In genomic region chr3:145649368-145649887, GRCh38 we compare ENCODE assay signal across 30 cellular contexts.
"Had no signal": no experiment of that assay in that cellular context is flagged by ENCODE, and none has a peak within 500 bp of the region (broad histone marks: within the 10 kb centered on the region; RNA-seq: fewer than 3 reads in every experiment).

No MANE protein-coding gene starts in this region.

- H3K27me3 ChIP-seq: ascending aorta, breast epithelium, cardiac muscle cell, colonic mucosa, foreskin keratinocyte, gastrocnemius medialis, heart left ventricle had no signal

- DNase-seq: activated CD4-positive, alpha-beta memory T cell treated with anti-CD3 and anti-CD28 coated beads, Interleukin-2, amount 10 ng/mL, durations not matched to agents 7 days and 5 days; activated CD4-positive, alpha-beta T cell treated with anti-CD3 and anti-CD28 coated beads for 36 hours; activated CD4-positive, alpha-beta T cell treated with anti-CD3 and anti-CD28 coated beads, Interleukin-2, amount 10 ng/mL, durations not matched to agents 7 days and 5 days; activated CD4-positive, alpha-beta T cell treated with anti-CD3 and anti-CD28 coated beads, Interleukin-2, amount 50 U/mL, for 4 hours; activated CD4-positive, CD25-positive, alpha-beta regulatory T cell; activated CD4-positive, CD25-positive, alpha-beta regulatory T cell treated with anti-CD3 and anti-CD28 coated beads, Interleukin-2, amount 50 U/mL, for 72 hours; activated CD8-positive, alpha-beta memory T cell treated with anti-CD3 and anti-CD28 coated beads, Interleukin-2, amount 50 U/mL, for 48 hours; activated gamma-delta T cell; activated naive CD4-positive, alpha-beta T cell; activated naive CD4-positive, alpha-beta T cell treated with anti-CD3 and anti-CD28 coated beads, Interleukin-2, amount 10 ng/mL, durations not matched to agents 7 days and 5 days; activated naive CD8-positive, alpha-beta T cell treated with anti-CD3 and anti-CD28 coated beads, Interleukin-2, amount 10 ng/mL, durations not matched to agents 7 days and 5 days; activated T-cell treated with anti-CD3 and anti-CD28 coated beads for 4 hours; activated T-cell treated with anti-CD3 and anti-CD28 coated beads, Interleukin-2, amount 50 U/mL, for 24 hours; activated T-cell treated with anti-CD3 and anti-CD28 coated beads, Interleukin-2, amount 50 U/mL, for 72 hours; central memory CD4-positive, alpha-beta T cell; cerebellar nuclear complex; colonic mucosa; effector CD8-positive, alpha-beta T cell; foreskin keratinocyte; gastrocnemius medialis; glutamatergic neuron; heart left ventricle; T1000; WERI-Rb-1 had no signal

- H3K27ac ChIP-seq: ascending aorta, breast epithelium, cardiac muscle cell, colonic mucosa, foreskin keratinocyte, gastrocnemius medialis, heart left ventricle, WERI-Rb-1 had no signal

- H3K4me1 ChIP-seq: ascending aorta, breast epithelium, colonic mucosa, foreskin keratinocyte, gastrocnemius medialis, heart left ventricle had no signal

- H3K9me3 ChIP-seq: ascending aorta, breast epithelium, colonic mucosa, gastrocnemius medialis had no signal

- FAIRE-seq: endometrium had no signal

- ATAC-seq: activated CD4-positive, alpha-beta T cell treated with anti-CD3 and anti-CD28 coated beads for 36 hours; activated naive CD4-positive, alpha-beta T cell treated with anti-CD3 and anti-CD28 coated beads, Interleukin-2, amount 50 U/mL, for 72 hours; activated T-cell treated with anti-CD3 and anti-CD28 coated beads, Interleukin-2, amount 50 U/mL, for 72 hours; esophagus mucosa; foreskin keratinocyte; gastrocnemius medialis; heart left ventricle had no signal

- H3K36me3 ChIP-seq: ascending aorta, breast epithelium, cardiac muscle cell, colonic mucosa, gastrocnemius medialis, heart left ventricle, WERI-Rb-1 had no signal

- H3K4me3 ChIP-seq: ascending aorta, breast epithelium, cardiac muscle cell, colonic mucosa, gastrocnemius medialis, heart left ventricle had no signal
